ENCODE assay signal across 8 cellular contexts in the genomic region with DNA sequence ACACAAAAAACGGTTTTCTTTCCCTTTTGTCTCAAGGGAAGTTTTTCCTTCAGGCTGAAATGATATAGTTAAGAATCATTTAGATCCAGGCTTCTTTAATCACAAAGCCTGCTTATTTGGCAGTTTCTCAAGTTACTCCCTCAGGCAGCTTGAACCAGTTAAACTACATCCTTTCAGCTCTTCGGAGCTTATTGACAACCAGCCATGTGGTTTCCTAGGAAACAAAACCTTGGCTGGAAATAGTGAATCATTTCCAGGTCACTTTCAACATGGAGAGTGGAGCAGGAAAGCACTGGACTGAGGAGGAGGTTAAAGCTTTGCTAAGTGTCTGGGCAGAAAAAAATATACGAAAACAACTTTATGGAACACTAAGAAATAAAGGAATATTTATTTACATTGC. TPM values are rescaled to one million over a fixed set of nuclear protein-coding genes. Genes with fewer than 3 reads are reported as not detected.
DNase-seq lines count a peak whose midpoint lies in the region; ATAC-seq and TF ChIP-seq lines count a peak whose summit lies in the region.

No MANE protein-coding gene starts in this region.

- ATAC-seq in GM19395 (IDR thresholded peaks at IDR 0.05; ENCODE audit: unreplicated experiment) (peak; percentile 60), foreskin keratinocyte (peak; percentile 99), GM19452 (IDR thresholded peaks at IDR 0.05; ENCODE audit: unreplicated experiment) (no peak), GM19328 (IDR thresholded peaks at IDR 0.05; ENCODE audit: unreplicated experiment) (no peak)

- peak; percentile 90 for DNase-seq in NCI-H146 treated with DMSO at 0.1 percent for 48 hours (lab: John Stamatoyannopoulos, UW; ENCODE audit: unreplicated experiment)
- DNase-seq in foreskin keratinocyte = peak; percentile 88 to 97
- peak; percentile 85 for DNase-seq in osteoblast (ENCODE audit: insufficient read length, low spot score, missing footprints)
- no peak for DNase-seq in KG1 (lab: John Stamatoyannopoulos, UW)

- TF ChIP-seq CTCF in WI38 (IDR thresholded peaks at IDR 0.05; ENCODE audit: low read depth, low read length) (no peak), foreskin keratinocyte (conservative IDR thresholded peaks at IDR 0.05) (no peak), osteoblast (IDR thresholded peaks at IDR 0.05; ENCODE audit: extremely low read depth, low read depth, low read length) (no peak)

- no peaks in the 10 kb centered on the region for H4K20me1 ChIP-seq in osteoblast (ENCODE audit: insufficient read depth, low read length)

- no peaks in the 10 kb centered on the region for H3K9me3 ChIP-seq in osteoblast (ENCODE audit: low read depth, low read length)

- H3K4me1 ChIP-seq in foreskin keratinocyte = peaks cover 10% of the 10 kb centered on the region
- H3K4me1 ChIP-seq in osteoblast (ENCODE audit: insufficient read depth, low read length) = peaks cover 22% of the 10 kb centered on the region

- H3K27ac ChIP-seq in foreskin keratinocyte (peak overlapping the region; percentile 3), osteoblast (ENCODE audit: low read depth, low read length) (peak overlapping the region; percentile 84)

- H3K4me3 ChIP-seq in WI38 (ENCODE audit: low read depth, low read length) (peak overlapping the region; percentile 37), osteoblast (ENCODE audit: insufficient read depth, low read length) (peak overlapping the region; percentile 53)

- peak overlapping the region; percentile 83 for H3K4me2 ChIP-seq in osteoblast (ENCODE audit: insufficient read depth, low read length)

- peaks cover 31% of the 10 kb centered on the region for H3K79me2 ChIP-seq in osteoblast (ENCODE audit: insufficient read depth, low read length)

- H3K36me3 ChIP-seq in osteoblast (ENCODE audit: insufficient read depth, low read length) = peaks cover 7% of the 10 kb centered on the region

- peak overlapping the region; percentile 45 for H2AFZ ChIP-seq in osteoblast (ENCODE audit: low read length)

- H3K27me3 ChIP-seq in foreskin keratinocyte (no peaks in the 10 kb centered on the region), osteoblast (ENCODE audit: insufficient read depth, low read length) (no peaks in the 10 kb centered on the region)

RNA-seq across cellular contexts. Expression of gene AASDH, which starts 23.0 kb away (rescaled TPM):
- total RNA-seq in foreskin keratinocyte (9.0 and 10.6 TPM in 2 replicates), osteoblast (16.6 and 21.2 TPM in 2 replicates)
- 3.5 and 3.7 TPM in 2 replicates for polyA plus RNA-seq in foreskin keratinocyte

RNA-seq across cellular contexts. Expression of gene PPAT, which starts 25.2 kb away (rescaled TPM):
- total RNA-seq in foreskin keratinocyte (22.9 and 27.6 TPM in 2 replicates), osteoblast (8.3 and 10.6 TPM in 2 replicates)
- 7.0 and 9.7 TPM in 2 replicates for polyA plus RNA-seq in foreskin keratinocyte

RNA-seq across cellular contexts. Expression of gene PAICS, which starts 25.8 kb away (rescaled TPM):
- total RNA-seq in foreskin keratinocyte (141 and 157 TPM in 2 replicates), osteoblast (26.8 and 27.9 TPM in 2 replicates)
- polyA plus RNA-seq in foreskin keratinocyte = 99.2 and 131 TPM in 2 replicates

RNA-seq across cellular contexts. Expression of gene SRP72, which starts 57.2 kb away (rescaled TPM):
- 120 and 122 TPM in 2 replicates for total RNA-seq in foreskin keratinocyte
- polyA plus RNA-seq in foreskin keratinocyte = 61.9 and 68.4 TPM in 2 replicates
- total RNA-seq in osteoblast = 72.0 and 83.7 TPM in 2 replicates

Comparison
In these comparisons a context has a peak if more than half of its experiments do, and no peak if none do; other contexts are left out.
1. ATAC-seq: peak in GM19395 (single experiment) and foreskin keratinocyte (single experiment); none in GM19452 (single experiment) and GM19328 (single experiment).